12 cellular contexts compared by ENCODE assay signal in genomic region chr1:240683576-240683975, GRCh38.
"Had no signal": no experiment of that assay in that cellular context is flagged by ENCODE, and none has a peak within 500 bp of the region (broad histone marks: within the 10 kb centered on the region; RNA-seq: fewer than 3 reads in every experiment).

No MANE protein-coding gene starts in this region.

- H3K27me3 ChIP-seq: foreskin keratinocyte, heart left ventricle had no signal

- ATAC-seq: activated T-helper 17 cell treated with anti-CD3 and anti-CD28 coated beads, Interleukin-2, amount 50 U/mL, for 72 hours; foreskin keratinocyte; heart left ventricle; left lobe of liver had no signal

- DNase-seq: activated CD4-positive, alpha-beta T cell treated with anti-CD3 and anti-CD28 coated beads, Interleukin-2, amount 10 ng/mL, durations not matched to agents 24 days and 14 days; activated naive CD4-positive, alpha-beta T cell treated with anti-CD3 and anti-CD28 coated beads for 36 hours; caudate nucleus; effector memory CD4-positive, alpha-beta T cell; foreskin keratinocyte; heart left ventricle; stimulated activated CD4-positive, alpha-beta T cell treated with anti-CD3 and anti-CD28 coated beads, Interleukin-12 subunit alpha, Interleukin-12 subunit beta, amount 100 ng/mL, for 4 hours; stimulated activated naive CD4-positive, alpha-beta T cell treated with Interleukin-2 at 50 U/mL for 16 hours had no signal

- H3K9me3 Mint-ChIP-seq: activated naive CD4-positive, alpha-beta T cell treated with anti-CD3 and anti-CD28 coated beads for 36 hours; activated T-helper 17 cell treated with anti-CD3 and anti-CD28 coated beads, Interleukin-2, amount 50 U/mL, for 72 hours had no signal

- H3K4me1 ChIP-seq: foreskin keratinocyte, heart left ventricle had no signal

- H3K36me3 Mint-ChIP-seq: memory B cell had no signal

- H3K4me3 ChIP-seq: coronary artery, heart left ventricle had no signal

- H3K27ac Mint-ChIP-seq: activated CD4-positive, alpha-beta T cell treated with anti-CD3 and anti-CD28 coated beads, Interleukin-2, amount 10 ng/mL, durations not matched to agents 24 days and 14 days; activated naive CD4-positive, alpha-beta T cell treated with anti-CD3 and anti-CD28 coated beads for 36 hours; activated T-helper 17 cell treated with anti-CD3 and anti-CD28 coated beads, Interleukin-2, amount 50 U/mL, for 72 hours; memory B cell had no signal

- H3K36me3 ChIP-seq: heart left ventricle had no signal

- H3K27ac ChIP-seq: coronary artery, foreskin keratinocyte, heart left ventricle had no signal

- H3K27me3 Mint-ChIP-seq: activated CD4-positive, alpha-beta T cell treated with anti-CD3 and anti-CD28 coated beads, Interleukin-2, amount 10 ng/mL, durations not matched to agents 24 days and 14 days; activated T-helper 17 cell treated with anti-CD3 and anti-CD28 coated beads, Interleukin-2, amount 50 U/mL, for 72 hours; memory B cell had no signal

- H3K4me3 Mint-ChIP-seq: activated CD4-positive, alpha-beta T cell treated with anti-CD3 and anti-CD28 coated beads, Interleukin-2, amount 10 ng/mL, durations not matched to agents 24 days and 14 days; activated naive CD4-positive, alpha-beta T cell treated with anti-CD3 and anti-CD28 coated beads for 36 hours; activated T-helper 17 cell treated with anti-CD3 and anti-CD28 coated beads, Interleukin-2, amount 50 U/mL, for 72 hours; memory B cell had no signal
